1 cellular context compared by ENCODE assay signal in genomic region chr1:25996966-25997758, GRCh38.
A peak's percentile ranks its signal among the peaks of the same experiment; 100 is the strongest.
TF ChIP-seq lines count a peak whose summit lies in the region.

No MANE protein-coding gene starts in this region.

TF ChIP-seq in HepG2, 621 proteins besides CTCF, POLR2A, EP300 and RAD21 (continued from another document and continues in another):
- TF ChIP-seq TFDP1 (CRISPR knock-in tag; IDR thresholded peaks at IDR 0.05; ENCODE audit: borderline replicate concordance) (0 out of 2 replicates have a peak, but pooled peaks have one; percentile 6), ETV5 (CRISPR knock-in tag; IDR thresholded peaks at IDR 0.05; ENCODE audit: borderline replicate concordance) (peak; percentile 91), KDM5A (IDR thresholded peaks at IDR 0.05; ENCODE audit: borderline replicate concordance, low read length) (peak; percentile 13; the same call in 1 of the 2 replicates), USF2 (IDR thresholded peaks at IDR 0.05; ENCODE audit: low read depth, low read length) (no peak), USF2 (CRISPR knock-in tag; IDR thresholded peaks at IDR 0.05; ENCODE audit: borderline replicate concordance) (no peak), THAP11 (CRISPR knock-in tag; IDR thresholded peaks at IDR 0.05) (peak; percentile 91), PAXIP1 (CRISPR knock-in tag; conservative IDR thresholded peaks at IDR 0.05) (peak; percentile 78), FOXA1 (IDR thresholded peaks at IDR 0.05) (no peak), FOXA1 (CRISPR knock-in tag; IDR thresholded peaks at IDR 0.05) (0 out of 2 replicates have a peak, but pooled peaks have one; percentile 14), ZSCAN30 (CRISPR knock-in tag; IDR thresholded peaks at IDR 0.05) (peak; percentile 55; the same call in 1 of the 2 replicates), HMG20A (CRISPR knock-in tag; IDR thresholded peaks at IDR 0.05; ENCODE audit: borderline replicate concordance) (peak; percentile 47; the same call in 1 of the 2 replicates), PHF8 (CRISPR knock-in tag; IDR thresholded peaks at IDR 0.05) (peak; percentile 16; the same call in 1 of the 2 replicates), ZNF205 (CRISPR knock-in tag; IDR thresholded peaks at IDR 0.05) (0 out of 2 replicates have a peak, but pooled peaks have one; percentile 31), ZNF460 (CRISPR knock-in tag; IDR thresholded peaks at IDR 0.05; ENCODE audit: borderline replicate concordance) (no peak), ZHX1 (CRISPR knock-in tag; IDR thresholded peaks at IDR 0.05; ENCODE audit: low read depth) (0 out of 2 replicates have a peak, but pooled peaks have one; percentile 30), MAFG (CRISPR knock-in tag; IDR thresholded peaks at IDR 0.05) (no peak), ZSCAN31 (CRISPR knock-in tag; IDR thresholded peaks at IDR 0.05; ENCODE audit: low read depth) (no peak), ZNF20 (CRISPR knock-in tag; IDR thresholded peaks at IDR 0.05) (no peak), PATZ1 (CRISPR knock-in tag; IDR thresholded peaks at IDR 0.05) (no peak), RBFOX2 (IDR thresholded peaks at IDR 0.05; ENCODE audit: low read depth, low read length) (no peak), NR2F6 (IDR thresholded peaks at IDR 0.05) (peak; percentile 56), NR2F6 (CRISPR knock-in tag; IDR thresholded peaks at IDR 0.05) (peak; percentile 71), HCFC1 (IDR thresholded peaks at IDR 0.05; ENCODE audit: low read depth, low read length) (no peak), MEIS2 (CRISPR knock-in tag; IDR thresholded peaks at IDR 0.05) (no peak), CSRNP1 (CRISPR knock-in tag; IDR thresholded peaks at IDR 0.05) (no peak), NONO (IDR thresholded peaks at IDR 0.05) (no peak), NONO (CRISPR knock-in tag; conservative IDR thresholded peaks at IDR 0.05) (peak; percentile 72), ELK4 (CRISPR knock-in tag; IDR thresholded peaks at IDR 0.05; ENCODE audit: borderline replicate concordance) (no peak), CREB1 (IDR thresholded peaks at IDR 0.05) (no peak), CREB1 (CRISPR knock-in tag; IDR thresholded peaks at IDR 0.05) (peak; percentile 82), ATF4 (CRISPR knock-in tag; IDR thresholded peaks at IDR 0.05) (peak in 1 of 2 experiments; percentile 62; a peak in 2 of 4 replicates), ASH2L (IDR thresholded peaks at IDR 0.05; ENCODE audit: insufficient read length, low read depth, low read length) (peak; percentile 33), NR2C2 (CRISPR knock-in tag; IDR thresholded peaks at IDR 0.05; ENCODE audit: borderline replicate concordance) (0 out of 2 replicates have a peak, but pooled peaks have one; percentile 52), ZNF670 (CRISPR knock-in tag; IDR thresholded peaks at IDR 0.05; ENCODE audit: borderline replicate concordance) (no peak), DPF2 (CRISPR knock-in tag; IDR thresholded peaks at IDR 0.05; ENCODE audit: borderline replicate concordance, low read depth) (peak; percentile 54; the same call in 1 of the 2 replicates), ZKSCAN8 (CRISPR knock-in tag; IDR thresholded peaks at IDR 0.05; ENCODE audit: borderline replicate concordance) (no peak), NFIC (IDR thresholded peaks at IDR 0.05; ENCODE audit: low read length) (0 out of 2 replicates have a peak, but pooled peaks have one; percentile 24), HNF1A (IDR thresholded peaks at IDR 0.05; ENCODE audit: low read depth) (no peak), HNF1A (CRISPR knock-in tag; IDR thresholded peaks at IDR 0.05; ENCODE audit: borderline replicate concordance) (peak; percentile 40; the same call in 1 of the 2 replicates)
